In genomic region chr18:3248062-3248669, GRCh38 we compare ENCODE assay signal across 8 cellular contexts. TPM values are rescaled to one million over a fixed set of nuclear protein-coding genes. Genes with fewer than 3 reads are reported as not detected.
DNase-seq lines count a peak whose midpoint lies in the region; ATAC-seq and TF ChIP-seq lines count a peak whose summit lies in the region.

No MANE protein-coding gene starts in this region.

- peak overlapping the region; percentile 97 for H3K9ac ChIP-seq in SK-N-SH

- no peaks in the 10 kb centered on the region for H3K27me3 Mint-ChIP-seq in neural crest cell (ENCODE audit: low read depth)

- H3K27ac Mint-ChIP-seq in neural crest cell (ENCODE audit: unreplicated experiment), result peak overlapping the region; percentile 88

- DNase-seq in SK-N-SH (no peak), epithelial cell of proximal tubule (ENCODE audit: low read depth) (no peak), neural crest cell (ENCODE audit: low read depth, low spot score) (peak; percentile 8), COLO668 (lab: John Stamatoyannopoulos, UW; ENCODE audit: unreplicated experiment) (no peak), NCI-H2107 treated with DMSO at 0.1 percent for 48 hours (lab: John Stamatoyannopoulos, UW; ENCODE audit: unreplicated experiment) (no peak)

- ATAC-seq in GM21447 (IDR thresholded peaks at IDR 0.05; ENCODE audit: unreplicated experiment) (peak; percentile 0), GM19395 (IDR thresholded peaks at IDR 0.05; ENCODE audit: unreplicated experiment) (no peak)

- no peaks in the 10 kb centered on the region for H3K9me2 ChIP-seq in SK-N-SH

- H3K4me3 ChIP-seq in ACC112 (ENCODE audit: low read depth, low read length), result peak overlapping the region; percentile 80
- H3K4me3 ChIP-seq in SK-N-SH (ENCODE audit: low read depth in 2 of 2, low read length in 1 of 2), result peak overlapping the region; percentile 96 to 100
- H3K4me3 ChIP-seq in epithelial cell of proximal tubule (ENCODE audit: low read depth, low read length), result peak overlapping the region; percentile 92

- peak overlapping the region; percentile 83 for H3K4me2 ChIP-seq in SK-N-SH

- peaks cover 53% of the 10 kb centered on the region for H3F3A ChIP-seq in SK-N-SH (replicated peaks; ENCODE audit: insufficient read depth)

- H3K9me3 Mint-ChIP-seq in neural crest cell, result peaks cover 6% of the 10 kb centered on the region

- H3K36me3 ChIP-seq in ACC112 (ENCODE audit: insufficient read depth, low read length) (peaks cover 10% of the 10 kb centered on the region), SK-N-SH (replicated peaks in 1 of 2; ENCODE audit: control insufficient read depth in 1 of 2, insufficient read depth in 2 of 2, low read length in 1 of 2) (peaks cover 13 to 21% of the 10 kb centered on the region in 2 experiments)

- peaks cover 69% of the 10 kb centered on the region for H3K79me2 ChIP-seq in ACC112 (ENCODE audit: control insufficient read depth, insufficient read depth, low read length, unreplicated experiment)
- peaks cover 66% of the 10 kb centered on the region for H3K79me2 ChIP-seq in SK-N-SH (ENCODE audit: insufficient read depth)

- H3K4me1 ChIP-seq in ACC112 (ENCODE audit: control insufficient read depth, insufficient read depth, low read length, unreplicated experiment) (peaks cover 39% of the 10 kb centered on the region), SK-N-SH (ENCODE audit: control insufficient read depth in 1 of 2, insufficient read depth in 2 of 2, low read depth in 1 of 2, low read length in 1 of 2) (peaks cover 10 to 25% of the 10 kb centered on the region in 2 experiments; a peak in 3 of 4 replicates)

- H3K27me3 ChIP-seq in ACC112 (ENCODE audit: insufficient read depth, low read length) (no peaks in the 10 kb centered on the region), SK-N-SH (ENCODE audit: insufficient read depth) (no peaks in the 10 kb centered on the region)

- no peak for TF ChIP-seq EP300 in SK-N-SH (IDR thresholded peaks at IDR 0.05; ENCODE audit: borderline replicate concordance in 1 of 2, low read depth in 1 of 2, low read length in 1 of 2)

- POLR2A ChIA-PET in SK-N-SH (lab: Yijun Ruan, JAX), result interaction anchor here (0.7 to 0.8 kb wide), 2 partner anchors 13 to 28 kb away, joined by 3 to 4 read pairs; partner anchors contain the start of genes MYL12B and MYOM1

- H3K36me3 Mint-ChIP-seq in neural crest cell (ENCODE audit: low read depth), result peaks cover 7% of the 10 kb centered on the region

- H2AFZ ChIP-seq in ACC112 (ENCODE audit: low read length, unreplicated experiment), result no peak overlapping the region
- no peak overlapping the region for H2AFZ ChIP-seq in SK-N-SH (ENCODE audit: low read depth)

- CTCF ChIA-PET in SK-N-SH (lab: Yijun Ruan, JAX), result interaction anchor here (1.1 to 3.4 kb wide), 4 partner anchors 13 to 346 kb away, joined by 3 to 38 read pairs (median 6); partner anchors contain the start of gene MYL12B

- TF ChIP-seq CTCF in SK-N-SH (IDR thresholded peaks at IDR 0.05) (no peak), epithelial cell of proximal tubule (conservative IDR thresholded peaks at IDR 0.05; ENCODE audit: low read depth, low read length) (no peak), neural crest cell (conservative IDR thresholded peaks at IDR 0.05) (no peak)

- under 1% methylated on average over 20 of the region's 22 CpGs for WGBS in SK-N-SH (ENCODE audit: low lambda C conversion rate)

- peak overlapping the region; percentile 95 for H3K4me3 Mint-ChIP-seq in neural crest cell

- no peaks in the 10 kb centered on the region for H3K9me3 ChIP-seq in SK-N-SH

- H3K4me1 Mint-ChIP-seq in neural crest cell, result peaks cover 39% of the 10 kb centered on the region

- H3K27ac ChIP-seq in ACC112 (ENCODE audit: low read depth, low read length), result peak overlapping the region; percentile 88
- H3K27ac ChIP-seq in SK-N-SH (ENCODE audit: low read depth in 2 of 2, low read length in 1 of 2), result peak overlapping the region; percentile 94 to 98

- TF ChIP-seq RAD21 in SK-N-SH (IDR thresholded peaks at IDR 0.05; ENCODE audit: low read length), result no peak

- peaks cover 16% of the 10 kb centered on the region for H4K20me1 ChIP-seq in SK-N-SH (ENCODE audit: insufficient read depth)

TF ChIP-seq in SK-N-SH, 30 proteins besides CTCF, POLR2A, EP300 and RAD21:
- TF ChIP-seq CHD2 (IDR thresholded peaks at IDR 0.05; ENCODE audit: low read length, partially characterized antibody) (no peak), ZBTB33 (IDR thresholded peaks at IDR 0.05; ENCODE audit: borderline replicate concordance, low read depth) (no peak), YY1 (IDR thresholded peaks at IDR 0.05; ENCODE audit: low read depth) (0 out of 2 replicates have a peak, but pooled peaks have one; percentile 13)

RNA-seq across cellular contexts. Expression of gene MYL12A, which starts 0.6 kb away (rescaled TPM):
- polyA plus RNA-seq in SK-N-SH (2012; rRNA removed), result 448 and 565 TPM in 2 replicates
- 686 and 851 TPM in 2 replicates for polyA plus RNA-seq in SK-N-SH (2012; cell fraction: cytosol; rRNA removed)
- polyA plus RNA-seq in SK-N-SH (2012; cell fraction: nucleus; rRNA removed), result 145 and 283 TPM in 2 replicates
- total RNA-seq in epithelial cell of proximal tubule (755 and 992 TPM in 2 replicates), neural crest cell (165 TPM in 2 replicates)

RNA-seq across cellular contexts. Expression of gene MYL12B, which starts 13.8 kb away (rescaled TPM):
- polyA plus RNA-seq in SK-N-SH (2012; rRNA removed), result 555 and 645 TPM in 2 replicates
- polyA plus RNA-seq in SK-N-SH (2012; cell fraction: cytosol; rRNA removed), result 727 and 733 TPM in 2 replicates
- 166 and 313 TPM in 2 replicates for polyA plus RNA-seq in SK-N-SH (2012; cell fraction: nucleus; rRNA removed)
- total RNA-seq in epithelial cell of proximal tubule (562 and 563 TPM in 2 replicates), neural crest cell (89.6 and 95.1 TPM in 2 replicates)

RNA-seq across cellular contexts. Expression of gene MYOM1, which starts 28.4 kb away (rescaled TPM):
- 0.07 and 0.08 TPM in 2 replicates for polyA plus RNA-seq in SK-N-SH (2012; rRNA removed)
- 0.13 and 0.18 TPM in 2 replicates for polyA plus RNA-seq in SK-N-SH (2012; cell fraction: cytosol; rRNA removed)
- 0.20 and 0.21 TPM in 2 replicates for polyA plus RNA-seq in SK-N-SH (2012; cell fraction: nucleus; rRNA removed)
- total RNA-seq in epithelial cell of proximal tubule (0.12 and 0.14 TPM in 2 replicates), neural crest cell (0.89 and 1.4 TPM in 2 replicates)
